In genomic region chr18:47926101-47926850, GRCh38 we compare ENCODE assay signal across 1 cellular context.
TF ChIP-seq lines count a peak whose summit lies in the region.

No MANE protein-coding gene starts in this region.

TF ChIP-seq in K562, 482 proteins besides CTCF, POLR2A, EP300 and RAD21 (continued from another document):
- TF ChIP-seq, protein P1, sequence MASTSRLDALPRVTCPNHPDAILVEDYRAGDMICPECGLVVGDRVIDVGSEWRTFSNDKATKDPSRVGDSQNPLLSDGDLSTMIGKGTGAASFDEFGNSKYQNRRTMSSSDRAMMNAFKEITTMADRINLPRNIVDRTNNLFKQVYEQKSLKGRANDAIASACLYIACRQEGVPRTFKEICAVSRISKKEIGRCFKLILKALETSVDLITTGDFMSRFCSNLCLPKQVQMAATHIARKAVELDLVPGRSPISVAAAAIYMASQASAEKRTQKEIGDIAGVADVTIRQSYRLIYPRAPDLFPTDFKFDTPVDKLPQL (IDR thresholded peaks at IDR 0.05; ENCODE audit: extremely low read depth, insufficient read length): no peak
- TF ChIP-seq TBP (optimal IDR thresholded peaks at IDR 0.05; ENCODE audit: low read depth, low read length) (no peak), MYNN (IDR thresholded peaks at IDR 0.05) (no peak), MYNN (CRISPR knock-in tag; IDR thresholded peaks at IDR 0.05) (no peak), ELK1 (CRISPR knock-in tag; IDR thresholded peaks at IDR 0.05) (no peak), POLR3G (IDR thresholded peaks at IDR 0.05; ENCODE audit: extremely low read depth, insufficient read length, insufficient replicate concordance) (no peak), RHOXF2B (CRISPR knock-in tag; conservative IDR thresholded peaks at IDR 0.05) (no peak), E2F1 (CRISPR knock-in tag; IDR thresholded peaks at IDR 0.05) (no peak), FOXJ2 (tag; IDR thresholded peaks at IDR 0.05) (no peak), HDAC3 (IDR thresholded peaks at IDR 0.05; ENCODE audit: borderline replicate concordance, partially characterized antibody) (no peak), PBX2 (CRISPR knock-in tag; IDR thresholded peaks at IDR 0.05; ENCODE audit: low read depth) (no peak), PBX2 (tag; conservative IDR thresholded peaks at IDR 0.05; ENCODE audit: low read depth) (no peak), ZNF354B (CRISPR knock-in tag; IDR thresholded peaks at IDR 0.05) (no peak), ZFP1 (CRISPR knock-in tag; IDR thresholded peaks at IDR 0.05) (no peak), SRSF9 (IDR thresholded peaks at IDR 0.05; ENCODE audit: borderline replicate concordance, low read depth, low read length) (no peak), MYC (IDR thresholded peaks at IDR 0.05; ENCODE audit: low read depth, low read length) (no peak), MYC (CRISPR knock-in tag; IDR thresholded peaks at IDR 0.05; ENCODE audit: borderline replicate concordance, low read depth) (no peak), MTA3 (IDR thresholded peaks at IDR 0.05; ENCODE audit: borderline replicate concordance) (no peak), ZNF766 (CRISPR knock-in tag; conservative IDR thresholded peaks at IDR 0.05) (0 out of 2 replicates have a peak, but pooled peaks have one; percentile 11), GABPB2 (CRISPR knock-in tag; conservative IDR thresholded peaks at IDR 0.05) (no peak), ATF2 (CRISPR knock-in tag; IDR thresholded peaks at IDR 0.05) (no peak), ZNF431 (CRISPR knock-in tag; IDR thresholded peaks at IDR 0.05) (no peak), PTRF (tag; IDR thresholded peaks at IDR 0.05) (no peak), NR1H2 (CRISPR knock-in tag; IDR thresholded peaks at IDR 0.05) (no peak), MCM5 (IDR thresholded peaks at IDR 0.05; ENCODE audit: low read depth) (no peak), MXD1 (CRISPR knock-in tag; IDR thresholded peaks at IDR 0.05; ENCODE audit: borderline replicate concordance, poor library complexity, severe bottlenecking) (no peak), TEAD4 (IDR thresholded peaks at IDR 0.05; ENCODE audit: low read length) (peak; percentile 51; the same call in 1 of the 2 replicates), TEAD4 (CRISPR knock-in tag; IDR thresholded peaks at IDR 0.05; ENCODE audit: borderline replicate concordance) (no peak), SOX6 (IDR thresholded peaks at IDR 0.05) (peak; percentile 55), HDGF (IDR thresholded peaks at IDR 0.05) (no peak), EGR1 (conservative IDR thresholded peaks at IDR 0.05) (peak; percentile 69), KLF16 (IDR thresholded peaks at IDR 0.05) (peak; percentile 46; the same call in 1 of the 2 replicates), FOSL1 (tag; conservative IDR thresholded peaks at IDR 0.05) (no peak), NFE2 (IDR thresholded peaks at IDR 0.05; ENCODE audit: low read depth) (no peak), CBFA2T2 (conservative IDR thresholded peaks at IDR 0.05) (peak; percentile 57), ZNF778 (CRISPR knock-in tag; IDR thresholded peaks at IDR 0.05) (no peak), FOXM1 (IDR thresholded peaks at IDR 0.05; ENCODE audit: low read depth) (0 out of 2 replicates have a peak, but pooled peaks have one; percentile 24), FOXM1 (CRISPR knock-in tag; IDR thresholded peaks at IDR 0.05; ENCODE audit: low read depth) (no peak), TFAM (CRISPR knock-in tag; conservative IDR thresholded peaks at IDR 0.05) (no peak)
- TF ChIP-seq, protein P2, sequence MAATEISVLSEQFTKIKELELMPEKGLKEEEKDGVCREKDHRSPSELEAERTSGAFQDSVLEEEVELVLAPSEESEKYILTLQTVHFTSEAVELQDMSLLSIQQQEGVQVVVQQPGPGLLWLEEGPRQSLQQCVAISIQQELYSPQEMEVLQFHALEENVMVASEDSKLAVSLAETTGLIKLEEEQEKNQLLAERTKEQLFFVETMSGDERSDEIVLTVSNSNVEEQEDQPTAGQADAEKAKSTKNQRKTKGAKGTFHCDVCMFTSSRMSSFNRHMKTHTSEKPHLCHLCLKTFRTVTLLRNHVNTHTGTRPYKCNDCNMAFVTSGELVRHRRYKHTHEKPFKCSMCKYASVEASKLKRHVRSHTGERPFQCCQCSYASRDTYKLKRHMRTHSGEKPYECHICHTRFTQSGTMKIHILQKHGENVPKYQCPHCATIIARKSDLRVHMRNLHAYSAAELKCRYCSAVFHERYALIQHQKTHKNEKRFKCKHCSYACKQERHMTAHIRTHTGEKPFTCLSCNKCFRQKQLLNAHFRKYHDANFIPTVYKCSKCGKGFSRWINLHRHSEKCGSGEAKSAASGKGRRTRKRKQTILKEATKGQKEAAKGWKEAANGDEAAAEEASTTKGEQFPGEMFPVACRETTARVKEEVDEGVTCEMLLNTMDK (IDR thresholded peaks at IDR 0.05; ENCODE audit: borderline replicate concordance, insufficient read depth, low read depth, low read length, poor library complexity, severe bottlenecking): no peak
- TF ChIP-seq, protein P3, sequence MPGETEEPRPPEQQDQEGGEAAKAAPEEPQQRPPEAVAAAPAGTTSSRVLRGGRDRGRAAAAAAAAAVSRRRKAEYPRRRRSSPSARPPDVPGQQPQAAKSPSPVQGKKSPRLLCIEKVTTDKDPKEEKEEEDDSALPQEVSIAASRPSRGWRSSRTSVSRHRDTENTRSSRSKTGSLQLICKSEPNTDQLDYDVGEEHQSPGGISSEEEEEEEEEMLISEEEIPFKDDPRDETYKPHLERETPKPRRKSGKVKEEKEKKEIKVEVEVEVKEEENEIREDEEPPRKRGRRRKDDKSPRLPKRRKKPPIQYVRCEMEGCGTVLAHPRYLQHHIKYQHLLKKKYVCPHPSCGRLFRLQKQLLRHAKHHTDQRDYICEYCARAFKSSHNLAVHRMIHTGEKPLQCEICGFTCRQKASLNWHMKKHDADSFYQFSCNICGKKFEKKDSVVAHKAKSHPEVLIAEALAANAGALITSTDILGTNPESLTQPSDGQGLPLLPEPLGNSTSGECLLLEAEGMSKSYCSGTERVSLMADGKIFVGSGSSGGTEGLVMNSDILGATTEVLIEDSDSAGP (CRISPR knock-in tag; IDR thresholded peaks at IDR 0.05): no peak
- TF ChIP-seq, protein P4, sequence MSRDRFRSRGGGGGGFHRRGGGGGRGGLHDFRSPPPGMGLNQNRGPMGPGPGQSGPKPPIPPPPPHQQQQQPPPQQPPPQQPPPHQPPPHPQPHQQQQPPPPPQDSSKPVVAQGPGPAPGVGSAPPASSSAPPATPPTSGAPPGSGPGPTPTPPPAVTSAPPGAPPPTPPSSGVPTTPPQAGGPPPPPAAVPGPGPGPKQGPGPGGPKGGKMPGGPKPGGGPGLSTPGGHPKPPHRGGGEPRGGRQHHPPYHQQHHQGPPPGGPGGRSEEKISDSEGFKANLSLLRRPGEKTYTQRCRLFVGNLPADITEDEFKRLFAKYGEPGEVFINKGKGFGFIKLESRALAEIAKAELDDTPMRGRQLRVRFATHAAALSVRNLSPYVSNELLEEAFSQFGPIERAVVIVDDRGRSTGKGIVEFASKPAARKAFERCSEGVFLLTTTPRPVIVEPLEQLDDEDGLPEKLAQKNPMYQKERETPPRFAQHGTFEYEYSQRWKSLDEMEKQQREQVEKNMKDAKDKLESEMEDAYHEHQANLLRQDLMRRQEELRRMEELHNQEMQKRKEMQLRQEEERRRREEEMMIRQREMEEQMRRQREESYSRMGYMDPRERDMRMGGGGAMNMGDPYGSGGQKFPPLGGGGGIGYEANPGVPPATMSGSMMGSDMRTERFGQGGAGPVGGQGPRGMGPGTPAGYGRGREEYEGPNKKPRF (IDR thresholded peaks at IDR 0.05; ENCODE audit: low read depth, low read length): no peak
TF ChIP-seq in K562: peak in this region for 21.
